In genomic region chr9:17906204-17906840, GRCh38 we compare ENCODE assay signal across 9 cellular contexts.
DNase-seq lines count a peak whose midpoint lies in the region; ATAC-seq and TF ChIP-seq lines count a peak whose summit lies in the region.
"Had no signal": no experiment of that assay in that cellular context is flagged by ENCODE, and none has a peak within 500 bp of the region (broad histone marks: within the 10 kb centered on the region; RNA-seq: fewer than 3 reads in every experiment).

No MANE protein-coding gene starts in this region.

- TF ChIP-seq EP300 in tibial nerve (IDR thresholded peaks at IDR 0.05): no peak

- no peak overlapping the region for H3K27ac ChIP-seq in ectodermal cell (ENCODE audit: insufficient read depth, low read depth, low read length, poor library complexity, severe bottlenecking)
- no peak overlapping the region for H3K27ac ChIP-seq in mesenchymal stem cell (ENCODE audit: low read length, poor library complexity, severe bottlenecking)
- peak overlapping the region in 1 of 4 donors; percentile 18 for H3K27ac ChIP-seq in tibial nerve

- H2BK15ac ChIP-seq in mesenchymal stem cell (ENCODE audit: low read depth, poor library complexity, severe bottlenecking): no peak overlapping the region

- peak overlapping the region; percentile 61 for H3K4me2 ChIP-seq in mesenchymal stem cell (ENCODE audit: low read length, poor library complexity, severe bottlenecking)

- no peak overlapping the region for H4K91ac ChIP-seq in mesenchymal stem cell (ENCODE audit: low read length)

- no peak overlapping the region for H2BK12ac ChIP-seq in mesenchymal stem cell (ENCODE audit: low read length in 2 of 2)

- no peak overlapping the region for H3K23ac ChIP-seq in mesenchymal stem cell (ENCODE audit: low read length in 2 of 2)

- H4K8ac ChIP-seq in mesenchymal stem cell (ENCODE audit: low read length): no peak overlapping the region

- H3K79me1 ChIP-seq in mesenchymal stem cell (replicated peaks; ENCODE audit: low read length, poor library complexity, severe bottlenecking): no peaks in the 10 kb centered on the region

- no peak overlapping the region for H2BK120ac ChIP-seq in mesenchymal stem cell (ENCODE audit: low read depth, low read length)

- no peak for TF ChIP-seq CTCF in tibial nerve (IDR thresholded peaks at IDR 0.05)

- no peak overlapping the region for H3K9ac ChIP-seq in mesenchymal stem cell (ENCODE audit: low read length)

- no peak overlapping the region for H3K18ac ChIP-seq in mesenchymal stem cell (ENCODE audit: low read depth in 1 of 2, low read length in 2 of 2)

- DNase-seq in NCI-H1694 treated with DMSO at 0.1 percent for 48 hours (lab: John Stamatoyannopoulos, UW) (peak; percentile 2), NCI-H1694 (lab: John Stamatoyannopoulos, UW) (no peak), mesenchymal stem cell (no peak), tibial nerve (ENCODE audit: low spot score in 2 of 2) (no peak), GOT3 (lab: John Stamatoyannopoulos, UW) (no peak)
- DNase-seq in stimulated activated CD8-positive, alpha-beta memory T cell treated with anti-CD3 and anti-CD28 coated beads, Interleukin-4, amount 100 ng/mL, for 48 hours: no peak
- DNase-seq: activated gamma-delta T cell had no signal

- no peak for TF ChIP-seq POLR2A in tibial nerve (IDR thresholded peaks at IDR 0.05)

- ATAC-seq in GM21576 (IDR thresholded peaks at IDR 0.05; ENCODE audit: unreplicated experiment): no peak

- no peak overlapping the region for H2AK5ac ChIP-seq in mesenchymal stem cell (ENCODE audit: low read length, severe bottlenecking)

- no peak overlapping the region for H3K14ac ChIP-seq in mesenchymal stem cell (ENCODE audit: low read length in 2 of 2)

- 0 to 1% methylated on average over 54 to 55 of the region's 55 CpGs for WGBS in ectodermal cell, 2 experiments
- under 1% methylated on average over 45 of the region's 55 CpGs for WGBS in mesenchymal stem cell
- WGBS in tibial nerve, 2 donors: 1 to 3% methylated on average over 29 to 31 of the region's 55 CpGs

- H3K36me3 ChIP-seq in ectodermal cell (ENCODE audit: control insufficient read depth, insufficient read depth, low read length): no peaks in the 10 kb centered on the region
- H3K36me3 ChIP-seq in mesenchymal stem cell (ENCODE audit: control insufficient read depth in 1 of 2, insufficient read depth in 2 of 2, low read depth in 1 of 2, low read length in 2 of 2): no peaks in the 10 kb centered on the region
- no peaks in the 10 kb centered on the region for H3K36me3 ChIP-seq in tibial nerve

- H3K9me3 ChIP-seq in ectodermal cell (ENCODE audit: control insufficient read depth, low read length): no peaks in the 10 kb centered on the region
- H3K9me3 ChIP-seq in mesenchymal stem cell (ENCODE audit: control insufficient read depth, low read length): no peaks in the 10 kb centered on the region
- H3K9me3 ChIP-seq in tibial nerve: peaks cover 0 to 5% (median 0%) of the 10 kb centered on the region in 4 donors

- H3K4me3 ChIP-seq in ectodermal cell (ENCODE audit: insufficient read depth, low read depth, low read length) (peak overlapping the region; percentile 32), mesenchymal stem cell (ENCODE audit: insufficient read depth in 1 of 2, low read depth in 1 of 2, low read length in 2 of 2) (peak overlapping the region in 1 of 2 experiments; percentile 24), tibial nerve (peak overlapping the region; percentile 9 to 49 (median 32))

- peaks cover 62% of the 10 kb centered on the region for H3K27me3 ChIP-seq in ectodermal cell (ENCODE audit: control insufficient read depth, insufficient read depth, low read length, poor library complexity, severe bottlenecking)
- peaks cover 56 to 67% of the 10 kb centered on the region in 2 experiments for H3K27me3 ChIP-seq in mesenchymal stem cell (ENCODE audit: control insufficient read depth in 1 of 2, insufficient read depth in 1 of 2, low read length in 2 of 2)
- peaks cover 0 to 35% of the 10 kb centered on the region in 2 donors for H3K27me3 ChIP-seq in tibial nerve

- no peak overlapping the region for H2BK5ac ChIP-seq in mesenchymal stem cell (ENCODE audit: low read depth, low read length, poor library complexity, severe bottlenecking)

- H3K4ac ChIP-seq in mesenchymal stem cell (ENCODE audit: low read depth in 1 of 2, low read length in 2 of 2): no peak overlapping the region

- H3K4me1 ChIP-seq in ectodermal cell (ENCODE audit: control insufficient read depth, insufficient read depth, low read length) (peaks cover 9% of the 10 kb centered on the region), mesenchymal stem cell (ENCODE audit: control insufficient read depth, insufficient read depth, low read depth, low read length) (peaks cover 13% of the 10 kb centered on the region), tibial nerve (peaks cover 0 to 28% (median 8%) of the 10 kb centered on the region in 4 donors)

- H2AFZ ChIP-seq in mesenchymal stem cell (ENCODE audit: low read depth, low read length): no peak overlapping the region
